23 cellular contexts compared by ENCODE assay signal in genomic region chr12:115758886-115759620, GRCh38.
DNase-seq lines count a peak whose midpoint lies in the region; ATAC-seq and TF ChIP-seq lines count a peak whose summit lies in the region.
"Had no signal": no experiment of that assay in that cellular context is flagged by ENCODE, and none has a peak within 500 bp of the region (broad histone marks: within the 10 kb centered on the region; RNA-seq: fewer than 3 reads in every experiment).

No MANE protein-coding gene starts in this region.

- H3K9ac ChIP-seq in H9 (ENCODE audit: extremely low read depth, insufficient read length, low read length), result no peak overlapping the region

- H3K27me3 Mint-ChIP-seq in H9 (ENCODE audit: low read depth), result peaks cover 15% of the 10 kb centered on the region
- H3K27me3 Mint-ChIP-seq in endothelial cell (ENCODE audit: unreplicated experiment), result no peaks in the 10 kb centered on the region

- H3K4me1 Mint-ChIP-seq in H9 (peaks cover 2 to 21% of the 10 kb centered on the region in 2 experiments; a peak in 3 of 4 replicates), endothelial cell (ENCODE audit: unreplicated experiment) (peaks cover 7% of the 10 kb centered on the region)
- H3K4me1 Mint-ChIP-seq: activated CD4-positive, alpha-beta memory T cell treated with anti-CD3 and anti-CD28 coated beads, Interleukin-2, amount 10 ng/mL, durations not matched to agents 7 days and 5 days; neural crest cell had no signal

- WGBS in prostate gland, result 29% methylated on average over 9 of the region's 9 CpGs
- WGBS in H9 (ENCODE audit: extremely low coverage, insufficient read length, low lambda C conversion rate), result no CpG with 5 or more reads among the region's 9 CpGs

- no peak overlapping the region for H3K23ac ChIP-seq in H9 (ENCODE audit: insufficient read length, low read depth, low read length)

- no peaks in the 10 kb centered on the region for H3K79me2 ChIP-seq in H9 (ENCODE audit: insufficient read depth, low read length)

- H3K14ac ChIP-seq in H9 (ENCODE audit: insufficient read depth, low read length), result no peak overlapping the region

- DNase-seq in DMS79 (lab: John Stamatoyannopoulos, UW), result peak; percentile 75
- DNase-seq in LNCaP clone FGC (ENCODE audit: low read depth), result no peak
- DNase-seq in epithelial cell of prostate (ENCODE audit: low read depth, low spot score), result no peak
- peak; percentile 69 for DNase-seq in prostate gland (ENCODE audit: low spot score)
- DNase-seq in H9, result no peak
- no peak for DNase-seq in endothelial cell (ENCODE audit: low spot score)
- no peak for DNase-seq in NCI-H2196 (lab: John Stamatoyannopoulos, UW; ENCODE audit: unreplicated experiment)
- DNase-seq: activated CD4-positive, alpha-beta memory T cell treated with anti-CD3 and anti-CD28 coated beads, Interleukin-2, amount 10 ng/mL, durations not matched to agents 7 days and 5 days; activated CD4-positive, CD25-positive, alpha-beta regulatory T cell treated with anti-CD3 and anti-CD28 coated beads, Interleukin-2, amount 50 U/mL, for 72 hours; GDM1; NCI-H146; NCI-H2171; NCI-H524; posterior cingulate gyrus; stimulated activated naive CD8-positive, alpha-beta T cell treated with anti-CD3 and anti-CD28 coated beads, Interleukin-15, Interleukin-2, amounts not matched to agents 100 U/mL and 50 U/mL, for 24 hours had no signal

- no peaks in the 10 kb centered on the region for H3K9me3 ChIP-seq in prostate gland
- H3K9me3 ChIP-seq in H9 (ENCODE audit: control insufficient read depth, low read depth, low read length), result no peaks in the 10 kb centered on the region

- H3K4me3 ChIP-seq in LNCaP clone FGC (ENCODE audit: low read depth, low read length) (peak overlapping the region; percentile 52), prostate gland (peak overlapping the region; percentile 10 to 31)
- H3K4me3 ChIP-seq: K562, lung had no signal

- H3T11ph ChIP-seq in H9 (ENCODE audit: low read length), result no peak overlapping the region

- no peak for ATAC-seq in GM19035 (IDR thresholded peaks at IDR 0.05; ENCODE audit: unreplicated experiment)
- ATAC-seq: esophagus mucosa; K562; sciatic nerve; stimulated activated naive CD8-positive, alpha-beta T cell treated with anti-CD3 and anti-CD28 coated beads, Interleukin-15, Interleukin-2, amounts not matched to agents 100 U/mL and 50 U/mL, for 24 hours had no signal

- H3K27me3 ChIP-seq in prostate gland (replicated peaks; ENCODE audit: insufficient read depth) (no peaks in the 10 kb centered on the region), H9 (ENCODE audit: insufficient read depth, low read length) (no peaks in the 10 kb centered on the region)

- H4K5ac ChIP-seq in H9 (ENCODE audit: insufficient read length, low read depth, low read length), result no peak overlapping the region

- H3K79me1 ChIP-seq in H9 (ENCODE audit: insufficient read depth, low read depth, low read length, poor library complexity, severe bottlenecking), result no peaks in the 10 kb centered on the region

- H3K23me2 ChIP-seq in H9 (ENCODE audit: insufficient read length, low read depth, low read length, poor library complexity, severe bottlenecking), result no peaks in the 10 kb centered on the region

- H3K4me2 ChIP-seq in H9 (ENCODE audit: insufficient read depth, insufficient read length, low read length), result no peak overlapping the region

- H2AFZ ChIP-seq in H9 (ENCODE audit: low read length), result no peak overlapping the region

- H3K56ac ChIP-seq in H9 (ENCODE audit: insufficient read length, low read depth, low read length), result no peak overlapping the region

- no peaks in the 10 kb centered on the region for H3K36me3 Mint-ChIP-seq in H9 (ENCODE audit: insufficient read depth in 1 of 3, low read depth in 3 of 3)
- H3K36me3 Mint-ChIP-seq in endothelial cell (ENCODE audit: low read depth, unreplicated experiment), result no peaks in the 10 kb centered on the region
- H3K36me3 Mint-ChIP-seq: activated naive CD8-positive, alpha-beta T cell; type B pancreatic cell had no signal

- no peak overlapping the region for H3K18ac ChIP-seq in H9 (ENCODE audit: insufficient read length, low read depth, low read length)

- H2BK5ac ChIP-seq in H9 (ENCODE audit: insufficient read length, low read length), result no peak overlapping the region

- no peak overlapping the region for H2AK5ac ChIP-seq in H9 (ENCODE audit: insufficient read length, low read length)

- no peak for TF ChIP-seq CTCF in LNCaP clone FGC (IDR thresholded peaks at IDR 0.05; ENCODE audit: control insufficient read depth, extremely low read depth, insufficient read depth)
- no peak for TF ChIP-seq CTCF in prostate gland (IDR thresholded peaks at IDR 0.05)
- no peak for TF ChIP-seq CTCF in H9 (conservative IDR thresholded peaks at IDR 0.05)
- no peak for TF ChIP-seq CTCF in endothelial cell (IDR thresholded peaks at IDR 0.05; ENCODE audit: unreplicated experiment)

- no peak overlapping the region for H3K27ac Mint-ChIP-seq in H9
- no peak overlapping the region for H3K27ac Mint-ChIP-seq in endothelial cell (ENCODE audit: unreplicated experiment)
- H3K27ac Mint-ChIP-seq: activated CD4-positive, alpha-beta memory T cell treated with anti-CD3 and anti-CD28 coated beads, Interleukin-2, amount 10 ng/mL, durations not matched to agents 7 days and 5 days; activated naive CD8-positive, alpha-beta T cell; type B pancreatic cell had no signal

- H3K4me3 Mint-ChIP-seq in H9 (no peak overlapping the region), endothelial cell (ENCODE audit: unreplicated experiment) (no peak overlapping the region)
- H3K4me3 Mint-ChIP-seq: activated CD4-positive, alpha-beta memory T cell treated with anti-CD3 and anti-CD28 coated beads, Interleukin-2, amount 10 ng/mL, durations not matched to agents 7 days and 5 days; activated naive CD8-positive, alpha-beta T cell; neural crest cell; type B pancreatic cell had no signal

- no peak overlapping the region for H4K91ac ChIP-seq in H9 (ENCODE audit: insufficient read length, low read depth, low read length)

- no peak overlapping the region for H2BK12ac ChIP-seq in H9 (ENCODE audit: insufficient read length, low read depth, low read length)

- no peaks in the 10 kb centered on the region for H3K36me3 ChIP-seq in prostate gland

- H2BK15ac ChIP-seq in H9 (ENCODE audit: low read depth, low read length), result no peak overlapping the region

- peaks cover 8% of the 10 kb centered on the region for H3K4me1 ChIP-seq in prostate gland (replicated peaks)
- H3K4me1 ChIP-seq in H9 (ENCODE audit: insufficient read depth, low read length), result no peaks in the 10 kb centered on the region

- H3K27ac ChIP-seq in epithelial cell of prostate (peak overlapping the region; percentile 65), prostate gland (peak overlapping the region; percentile 94 to 97), H9 (ENCODE audit: insufficient read length, low read depth, low read length) (no peak overlapping the region)

- H2BK120ac ChIP-seq in H9 (ENCODE audit: low read depth, low read length, poor library complexity, severe bottlenecking), result no peak overlapping the region

- TF ChIP-seq POLR2A in prostate gland (IDR thresholded peaks at IDR 0.05), result peak; percentile 43

- intact Hi-C loops in prostate gland (cut with DNase I), result loop anchor here (5.0 to 10.0 kb wide), 4 partner anchors 158 to 1357 kb away; no protein-coding TSS in a partner anchor

- H3K4ac ChIP-seq in H9 (ENCODE audit: low read depth, low read length), result no peak overlapping the region

- no peak overlapping the region for H4K8ac ChIP-seq in H9 (replicated peaks; ENCODE audit: insufficient read length, low read depth, low read length)

- H2BK20ac ChIP-seq in H9 (ENCODE audit: low read depth, low read length, poor library complexity, severe bottlenecking), result no peak overlapping the region

- H4K20me1 ChIP-seq in H9 (ENCODE audit: control insufficient read depth, insufficient read depth, insufficient read length), result no peaks in the 10 kb centered on the region

- no peaks in the 10 kb centered on the region for H3K9me3 Mint-ChIP-seq in H9
- no peaks in the 10 kb centered on the region for H3K9me3 Mint-ChIP-seq in endothelial cell (ENCODE audit: unreplicated experiment)
- H3K9me3 Mint-ChIP-seq: activated CD4-positive, alpha-beta memory T cell treated with anti-CD3 and anti-CD28 coated beads, Interleukin-2, amount 10 ng/mL, durations not matched to agents 7 days and 5 days; neural crest cell had no signal

Comparison
In these comparisons a context has a peak if more than half of its experiments do, and no peak if none do; other contexts are left out.
1. DNase-seq: peak in DMS79 (single experiment) and prostate gland (single experiment); none in LNCaP clone FGC (single experiment), epithelial cell of prostate (single experiment), H9 (single experiment), endothelial cell (single experiment) and NCI-H2196 (single experiment).